Comparison of ENCODE assay signal across 14 cellular contexts in the genomic region with DNA sequence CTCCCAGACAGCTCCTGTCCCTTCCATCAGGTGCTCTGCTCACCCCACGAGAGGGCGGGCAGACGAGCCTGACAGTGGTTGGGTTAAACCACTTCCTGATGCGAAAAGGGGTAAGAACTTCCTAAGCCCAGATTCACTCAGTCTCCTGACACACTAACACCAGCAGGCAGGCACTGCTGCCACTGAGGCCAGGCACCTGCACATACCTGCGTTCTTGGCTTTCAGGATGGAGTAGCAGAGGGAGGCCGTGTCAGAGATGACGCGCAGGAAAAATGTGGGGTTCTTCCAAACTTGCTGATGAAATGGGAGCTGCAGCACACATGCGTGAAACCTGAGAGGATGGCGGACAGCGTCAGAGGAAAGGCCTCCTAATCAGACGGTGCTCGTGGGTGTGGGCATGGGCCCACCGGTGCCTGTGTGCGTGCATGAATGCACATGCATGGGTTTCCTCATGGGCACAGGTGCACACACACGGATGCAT. TPM values are rescaled to one million over a fixed set of nuclear protein-coding genes. Genes with fewer than 3 reads are reported as not detected.
DNase-seq lines count a peak whose midpoint lies in the region; ATAC-seq and TF ChIP-seq lines count a peak whose summit lies in the region.
"Had no signal": no experiment of that assay in that cellular context is flagged by ENCODE, and none has a peak within 500 bp of the region (broad histone marks: within the 10 kb centered on the region; RNA-seq: fewer than 3 reads in every experiment).

No MANE protein-coding gene starts in this region.

- CTCF ChIA-PET in OCI-LY7 (lab: Charles Lee; ENCODE audit: unreplicated experiment), result no interaction called here

- H3K36me3 ChIP-seq in BLaER1 treated with 17β-estradiol and CSF1 and Interleukin-3, amounts not matched to agents 10 nM and 100 nM, result peaks cover 0 to 46% (median 10%) of the 10 kb centered on the region in 11 experiments; a peak in 10 of 22 replicates
- H3K36me3 ChIP-seq in OCI-LY7 (ENCODE audit: insufficient read depth, low read length), result peaks cover 90% of the 10 kb centered on the region

- H3K9me2 ChIP-seq in OCI-LY7 (ENCODE audit: insufficient read depth, low read length), result no peaks in the 10 kb centered on the region

- ATAC-seq in HG03565 (IDR thresholded peaks at IDR 0.05; ENCODE audit: unreplicated experiment), result no peak
- ATAC-seq in HG02970 (IDR thresholded peaks at IDR 0.05; ENCODE audit: low FRiP score, unreplicated experiment), result no peak
- ATAC-seq: stimulated activated naive B cell treated with anti-CD40 and anti-IgM and Interleukin-4, amounts not matched to agents 10 μg/mL and 1 μg/mL and 100 μg/mL, for 72 hours had no signal

- H3K4me3 ChIP-seq in BLaER1 treated with 17β-estradiol and CSF1 and Interleukin-3, amounts not matched to agents 10 nM and 100 nM, result no peak overlapping the region
- no peak overlapping the region for H3K4me3 ChIP-seq in OCI-LY7 (ENCODE audit: low read depth, low read length, poor library complexity, severe bottlenecking)
- H3K4me3 ChIP-seq: hepatocyte had no signal

- DNase-seq in OCI-LY7 (ENCODE audit: low spot score) (peak; percentile 51), glomerular visceral epithelial cell (ENCODE audit: extremely low spot score) (peak; percentile 36), AG08396 (ENCODE audit: low spot score) (no peak)
- peak; percentile 56 for DNase-seq in activated T-cell treated with anti-CD3 and anti-CD28 coated beads, Interleukin-2, amount 50 U/mL, for 1 hour
- no peak for DNase-seq in NK-92 treated with Interleukin-12 subunit alpha and Interleukin-12 subunit beta, amount 100 ng/mL, for 24 hours (lab: John Stamatoyannopoulos, UW)
- DNase-seq: amygdala; mesendoderm; NCI-H226; stimulated activated naive B cell treated with anti-CD40 and anti-IgM and Interleukin-4, amounts not matched to agents 10 μg/mL and 1 μg/mL and 100 μg/mL, for 72 hours had no signal

- H3K4me1 ChIP-seq in BLaER1 treated with 17β-estradiol and CSF1 and Interleukin-3, amounts not matched to agents 10 nM and 100 nM, result peaks cover 0 to 40% (median 18%) of the 10 kb centered on the region in 10 experiments; a peak in 17 of 20 replicates
- H3K4me1 ChIP-seq in OCI-LY7 (ENCODE audit: insufficient read depth, low read length, poor library complexity, severe bottlenecking), result peaks cover 21% of the 10 kb centered on the region

- H3K27me3 ChIP-seq in BLaER1 treated with 17β-estradiol and CSF1 and Interleukin-3, amounts not matched to agents 10 nM and 100 nM, result no peaks in the 10 kb centered on the region
- H3K27me3 ChIP-seq: hepatocyte had no signal

- intact Hi-C loops in OCI-LY7 (cut with micrococcal nuclease; ENCODE audit: unreplicated experiment), result no loop called here

- peak overlapping the region in 1 of 11 experiments; percentile 1; a peak in 1 of 22 replicates for H3K9ac ChIP-seq in BLaER1 treated with 17β-estradiol and CSF1 and Interleukin-3, amounts not matched to agents 10 nM and 100 nM

- H3K79me2 ChIP-seq in OCI-LY7 (ENCODE audit: insufficient read depth, low read depth, low read length), result no peaks in the 10 kb centered on the region
- H3K79me2 ChIP-seq: hepatocyte had no signal

- no peak overlapping the region for H3K27ac ChIP-seq in BLaER1 treated with 17β-estradiol and CSF1 and Interleukin-3, amounts not matched to agents 10 nM and 100 nM
- H3K27ac ChIP-seq in OCI-LY7 (ENCODE audit: low read depth, low read length, poor library complexity, severe bottlenecking), result peak overlapping the region; percentile 25
- H3K27ac ChIP-seq: hepatocyte had no signal

- POLR2A ChIA-PET in OCI-LY7 (lab: Charles Lee), result no interaction called here

- H2AFZ ChIP-seq in OCI-LY7 (ENCODE audit: low read length), result no peak overlapping the region
- H2AFZ ChIP-seq: hepatocyte had no signal

- BruUV-seq in OCI-LY7 (replicated peaks; lab: Mats Ljungman, UMichigan), result no TSS peak

- TF ChIP-seq CTCF in OCI-LY7 (conservative IDR thresholded peaks at IDR 0.05; ENCODE audit: low read length), result no peak

- peaks cover 0 to 89% (median 24%) of the 10 kb centered on the region in 11 experiments; a peak in 17 of 22 replicates for H4K20me1 ChIP-seq in BLaER1 treated with 17β-estradiol and CSF1 and Interleukin-3, amounts not matched to agents 10 nM and 100 nM
- H4K20me1 ChIP-seq in OCI-LY7 (ENCODE audit: insufficient read depth, low read length), result no peaks in the 10 kb centered on the region

- H3K9me3 ChIP-seq in BLaER1 treated with 17β-estradiol and CSF1 and Interleukin-3, amounts not matched to agents 10 nM and 100 nM (replicated peaks in 1 of 11), result no peaks in the 10 kb centered on the region
- no peaks in the 10 kb centered on the region for H3K9me3 ChIP-seq in OCI-LY7 (ENCODE audit: low read length)

- peak overlapping the region in 8 of 11 experiments; percentile 35 to 67 (median 59); a peak in 16 of 22 replicates for H3K4me2 ChIP-seq in BLaER1 treated with 17β-estradiol and CSF1 and Interleukin-3, amounts not matched to agents 10 nM and 100 nM
- H3K4me2 ChIP-seq in OCI-LY7 (ENCODE audit: low read length), result no peak overlapping the region
- H3K4me2 ChIP-seq: hepatocyte had no signal

RNA-seq across cellular contexts. Expression of a gene that starts 29.9 kb away (rescaled TPM):
- not detected in 2 replicates for total RNA-seq in OCI-LY7 (2014; rRNA removed; shearing (Covaris generic))
- total RNA-seq in OCI-LY7 (2022), result not detected in 2 replicates
- total RNA-seq: hepatocyte, SK-MEL-5 had no signal

RNA-seq across cellular contexts. Expression of a gene that starts 39.7 kb away (rescaled TPM):
- 120 and 156 TPM in 2 replicates for total RNA-seq in OCI-LY7 (2014; rRNA removed; shearing (Covaris generic))
- total RNA-seq in OCI-LY7 (2022), result 173 and 198 TPM in 2 replicates
- total RNA-seq: hepatocyte had no signal

RNA-seq across cellular contexts. Expression of a gene that starts 53.7 kb away (rescaled TPM):
- total RNA-seq in OCI-LY7 (2014; rRNA removed; shearing (Covaris generic)), result not detected in 2 replicates
- not detected in 2 replicates for total RNA-seq in OCI-LY7 (2022)
- total RNA-seq: SK-MEL-5 had no signal

Comparison
In these comparisons a context has a peak if more than half of its experiments do, and no peak if none do; other contexts are left out.
1. DNase-seq: peak in OCI-LY7 (single experiment), activated T-cell treated with anti-CD3 and anti-CD28 coated beads, Interleukin-2, amount 50 U/mL, for 1 hour (single experiment) and glomerular visceral epithelial cell (single experiment); none in AG08396 (single experiment) and NK-92 treated with Interleukin-12 subunit alpha and Interleukin-12 subunit beta, amount 100 ng/mL, for 24 hours (single experiment).